Comparison of ENCODE assay signal across 10 cellular contexts in the genomic region with DNA sequence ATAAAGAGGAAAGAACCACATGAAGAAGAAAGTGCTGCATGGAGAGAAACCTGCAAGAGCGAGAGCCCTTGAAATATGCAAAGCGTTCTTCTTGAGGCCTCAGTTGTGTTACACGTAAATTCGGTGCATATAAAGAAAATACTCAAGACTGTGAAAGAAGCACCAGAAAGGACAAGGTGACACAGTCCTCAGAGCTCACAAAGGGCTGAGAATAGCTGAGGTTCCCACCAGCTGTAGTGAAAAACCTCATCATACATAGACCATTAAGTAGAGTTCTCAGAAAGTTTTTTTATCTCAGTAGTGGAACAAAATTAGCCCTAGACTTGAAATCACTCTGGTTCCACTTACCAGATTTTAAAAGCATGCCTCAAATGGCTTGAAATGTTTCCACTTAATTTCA.
"Had no signal": no experiment of that assay in that cellular context is flagged by ENCODE, and none has a peak within 500 bp of the region (broad histone marks: within the 10 kb centered on the region; RNA-seq: fewer than 3 reads in every experiment).

No MANE protein-coding gene starts in this region.

- H3K4me3 Mint-ChIP-seq: GM23338, H9, HFFc6 had no signal

- H3K4me1 ChIP-seq: HAP-1 had no signal

- H3K4me2 ChIP-seq: GM23338 had no signal

- DNase-seq: GM23248, GOT3, H7, H9, HCEC 1CT, HFFc6 had no signal

- H3K36me3 ChIP-seq: HAP-1 had no signal

- ATAC-seq: GM23338, HCT116 had no signal

- FAIRE-seq: H54 had no signal

- H3K4me3 ChIP-seq: GM23248, GM23338, HAP-1 had no signal

- H3K27ac ChIP-seq: GM23248 had no signal

- H3K9me3 ChIP-seq: HAP-1 had no signal

- H2AFZ ChIP-seq: GM23248 had no signal

- H3K9ac ChIP-seq: GM23248 had no signal

- H3K27ac Mint-ChIP-seq: GM23338, H9, HFFc6 had no signal
